Comparison of ENCODE assay signal across 9 cellular contexts in the genomic region with DNA sequence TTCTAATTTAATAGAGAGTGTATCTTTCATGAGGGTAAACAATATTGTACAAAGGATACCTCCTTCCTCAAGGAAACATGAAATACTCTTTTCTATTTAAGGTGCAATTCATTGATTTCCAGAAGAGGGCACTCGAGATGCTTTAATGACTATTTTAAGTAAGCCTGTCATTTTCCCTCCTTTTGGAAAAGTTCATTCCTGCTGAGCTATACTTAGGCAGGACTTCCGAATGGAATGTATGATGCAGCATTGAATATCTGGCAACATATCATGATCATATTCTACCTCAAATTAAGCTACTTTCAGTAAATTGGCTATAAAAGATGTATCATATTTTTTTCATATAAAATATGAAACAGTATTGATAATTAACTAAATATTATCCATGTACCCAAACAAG. TPM values are rescaled to one million over a fixed set of nuclear protein-coding genes. Genes with fewer than 3 reads are reported as not detected.
A peak's percentile ranks its signal among the peaks of the same experiment; 100 is the strongest.
DNase-seq lines count a peak whose midpoint lies in the region; ATAC-seq and TF ChIP-seq lines count a peak whose summit lies in the region.
"Had no signal": no experiment of that assay in that cellular context is flagged by ENCODE, and none has a peak within 500 bp of the region (broad histone marks: within the 10 kb centered on the region; RNA-seq: fewer than 3 reads in every experiment).

No MANE protein-coding gene starts in this region.

- H3K27ac ChIP-seq in mammary epithelial cell (ENCODE audit: insufficient read depth, low read depth, low read length) (peak overlapping the region; percentile 96), left lung (no peak overlapping the region)

- no peak overlapping the region for H2AFZ ChIP-seq in mammary epithelial cell (ENCODE audit: low read depth, low read length)

- no peaks in the 10 kb centered on the region for H4K20me1 ChIP-seq in mammary epithelial cell (ENCODE audit: insufficient read depth, low read length)

- no peak overlapping the region for H3K27ac Mint-ChIP-seq in natural killer cell
- no peak overlapping the region for H3K27ac Mint-ChIP-seq in natural killer cell treated with Interleukin-12 subunit alpha and Interleukin-12 subunit beta and Interleukin-15 and Interleukin-18, amount 100 ng/mL, for 72 hours
- H3K27ac Mint-ChIP-seq: activated naive CD8-positive, alpha-beta T cell treated with anti-CD3 and anti-CD28 coated beads, Interleukin-2, amount 10 ng/mL, durations not matched to agents 7 days and 5 days had no signal

- WGBS in mammary epithelial cell (ENCODE audit: low coverage, missing lambda C conversion rate) = 2% methylated on average over 2 of the region's 2 CpGs

- no peaks in the 10 kb centered on the region for H3K27me3 ChIP-seq in mammary epithelial cell (ENCODE audit: insufficient read depth, low read length)
- no peaks in the 10 kb centered on the region for H3K27me3 ChIP-seq in left lung

- H3K79me2 ChIP-seq in mammary epithelial cell (ENCODE audit: insufficient read depth, low read length) = peaks cover 83% of the 10 kb centered on the region

- H3K9me3 ChIP-seq in mammary epithelial cell (replicated peaks; ENCODE audit: insufficient read depth, low read length) (no peaks in the 10 kb centered on the region), left lung (no peaks in the 10 kb centered on the region)

- ATAC-seq in natural killer cell (no peak), left lung (peak; percentile 75), HG03439 (IDR thresholded peaks at IDR 0.05; ENCODE audit: unreplicated experiment) (no peak), GM19023 (IDR thresholded peaks at IDR 0.05; ENCODE audit: unreplicated experiment) (no peak)
- no peak for ATAC-seq in natural killer cell treated with Interleukin-12 subunit alpha and Interleukin-12 subunit beta and Interleukin-15 and Interleukin-18, amount 100 ng/mL, for 72 hours

- CTCF ChIA-PET in mammary epithelial cell (lab: Charles Lee; ENCODE audit: low non-redundant PET) = interaction anchor here (0.5 kb wide), 1 partner anchor 60 kb away, joined by 3 read pairs; no protein-coding TSS in a partner anchor

- DNase-seq in natural killer cell (no peak), NCI-H510A treated with DMSO at 0.1 percent for 48 hours (lab: John Stamatoyannopoulos, UW) (peak; percentile 95), mammary epithelial cell (peak; percentile 46), left lung (no peak), occipital lobe (lab: John Stamatoyannopoulos, UW) (no peak)
- no peak for DNase-seq in natural killer cell treated with Interleukin-12 subunit alpha and Interleukin-12 subunit beta and Interleukin-15 and Interleukin-18, amount 100 ng/mL, for 72 hours (ENCODE audit: low spot score)
- DNase-seq: activated naive CD8-positive, alpha-beta T cell treated with anti-CD3 and anti-CD28 coated beads, Interleukin-2, amount 10 ng/mL, durations not matched to agents 7 days and 5 days had no signal

- H3K9me3 Mint-ChIP-seq in natural killer cell = no peaks in the 10 kb centered on the region
- H3K9me3 Mint-ChIP-seq in natural killer cell treated with Interleukin-12 subunit alpha and Interleukin-12 subunit beta and Interleukin-15 and Interleukin-18, amount 100 ng/mL, for 72 hours = no peaks in the 10 kb centered on the region
- H3K9me3 Mint-ChIP-seq: activated naive CD8-positive, alpha-beta T cell treated with anti-CD3 and anti-CD28 coated beads, Interleukin-2, amount 10 ng/mL, durations not matched to agents 7 days and 5 days had no signal

- H3K36me3 Mint-ChIP-seq in natural killer cell = no peaks in the 10 kb centered on the region
- no peaks in the 10 kb centered on the region for H3K36me3 Mint-ChIP-seq in natural killer cell treated with Interleukin-12 subunit alpha and Interleukin-12 subunit beta and Interleukin-15 and Interleukin-18, amount 100 ng/mL, for 72 hours
- H3K36me3 Mint-ChIP-seq: activated naive CD8-positive, alpha-beta T cell treated with anti-CD3 and anti-CD28 coated beads, Interleukin-2, amount 10 ng/mL, durations not matched to agents 7 days and 5 days had no signal

- no peak overlapping the region for H3K9ac ChIP-seq in mammary epithelial cell (ENCODE audit: insufficient read depth, low read length)

- no peaks in the 10 kb centered on the region for H3K27me3 Mint-ChIP-seq in natural killer cell (ENCODE audit: low read depth in 2 of 2)
- H3K27me3 Mint-ChIP-seq in natural killer cell treated with Interleukin-12 subunit alpha and Interleukin-12 subunit beta and Interleukin-15 and Interleukin-18, amount 100 ng/mL, for 72 hours = peaks cover 0 to 7% of the 10 kb centered on the region in 2 donors

- dilution Hi-C loops in mammary epithelial cell (cut with HindIII; ENCODE audit: low sequenced_read_pairs) = no loop called here

- peaks cover 17% of the 10 kb centered on the region for H3K4me1 ChIP-seq in mammary epithelial cell (ENCODE audit: insufficient read depth, low read length)
- H3K4me1 ChIP-seq in left lung = no peaks in the 10 kb centered on the region

- no TSS peak for BruUV-seq in mammary epithelial cell (replicated peaks; lab: Mats Ljungman, UMichigan)

- peak overlapping the region; percentile 95 for H3K4me2 ChIP-seq in mammary epithelial cell (ENCODE audit: insufficient read depth, low read depth, low read length)

- no peaks in the 10 kb centered on the region for H3K4me1 Mint-ChIP-seq in natural killer cell
- no peaks in the 10 kb centered on the region for H3K4me1 Mint-ChIP-seq in natural killer cell treated with Interleukin-12 subunit alpha and Interleukin-12 subunit beta and Interleukin-15 and Interleukin-18, amount 100 ng/mL, for 72 hours (ENCODE audit: low read depth in 2 of 2)
- H3K4me1 Mint-ChIP-seq: activated naive CD8-positive, alpha-beta T cell treated with anti-CD3 and anti-CD28 coated beads, Interleukin-2, amount 10 ng/mL, durations not matched to agents 7 days and 5 days had no signal

- in situ Hi-C loops in mammary epithelial cell (cut with MboI; ENCODE audit: low sequenced_read_pairs in 2 of 2) = loop anchor here in 1 of 2 donors (10.0 to 25.0 kb wide), 2 partner anchors 57 to 200 kb away; no protein-coding TSS in a partner anchor

- no peak overlapping the region for H3K4me3 Mint-ChIP-seq in natural killer cell
- no peak overlapping the region for H3K4me3 Mint-ChIP-seq in natural killer cell treated with Interleukin-12 subunit alpha and Interleukin-12 subunit beta and Interleukin-15 and Interleukin-18, amount 100 ng/mL, for 72 hours
- H3K4me3 Mint-ChIP-seq: activated naive CD8-positive, alpha-beta T cell treated with anti-CD3 and anti-CD28 coated beads, Interleukin-2, amount 10 ng/mL, durations not matched to agents 7 days and 5 days had no signal

- TF ChIP-seq CTCF in natural killer cell (IDR thresholded peaks at IDR 0.05) (peak; percentile 48), mammary epithelial cell (conservative IDR thresholded peaks at IDR 0.05 in 1 of 2, IDR thresholded peaks at IDR 0.05 in 1 of 2; ENCODE audit: extremely low read depth in 1 of 2, insufficient read depth in 1 of 2, low read depth in 1 of 2, low read length in 2 of 2) (peak; percentile 50 to 59), left lung (IDR thresholded peaks at IDR 0.05) (peak; percentile 39 to 61)

- intact Hi-C loops in natural killer cell (cut with micrococcal nuclease) = loop anchor here (2.0 to 5.0 kb wide), 2 partner anchors 213 to 680 kb away; partner anchors contain the start of gene PRIM2
- intact Hi-C loops in mammary epithelial cell (cut with micrococcal nuclease) = loop anchor here (1.0 to 2.0 kb wide), 4 partner anchors 34 to 213 kb away; no protein-coding TSS in a partner anchor
- intact Hi-C loops in left lung (cut with DNase I) = no loop called here

- H3K36me3 ChIP-seq in mammary epithelial cell (ENCODE audit: insufficient read depth, low read length) (peaks cover 46% of the 10 kb centered on the region), left lung (peaks cover 3 to 5% of the 10 kb centered on the region in 2 donors)

- peak overlapping the region; percentile 69 to 94 (median 85) for H3K4me3 ChIP-seq in mammary epithelial cell (replicated peaks in 1 of 3; ENCODE audit: insufficient read depth in 1 of 3, low read depth in 2 of 3, low read length in 3 of 3)
- no peak overlapping the region for H3K4me3 ChIP-seq in left lung

RNA-seq across cellular contexts. Expression of gene DST, which starts 5.0 kb away (rescaled TPM):
- total RNA-seq in natural killer cell (10 to 100 TPM in 1 of 3 donors, 1 to 10 TPM in 2; 5.6 to 14.7 (median 8.9) TPM), mammary epithelial cell (1,000 to 10,000 TPM in 1 of 2 donors, 100 to 1,000 TPM in 1; 535 to 1,158 TPM), left lung (100 to 1,000 TPM; 290 to 337 TPM), occipital lobe (329 TPM)
- 10 to 100 TPM in 1 of 2 donors, 1 to 10 TPM in 1; 6.0 to 10.1 TPM for total RNA-seq in natural killer cell treated with Interleukin-12 subunit alpha and Interleukin-12 subunit beta and Interleukin-15 and Interleukin-18, amount 100 ng/mL, for 72 hours
- 120 TPM for polyA plus RNA-seq in mammary epithelial cell
- 464 TPM for polyA minus RNA-seq in mammary epithelial cell

Comparison
In these comparisons a context has a peak if more than half of its experiments do, and no peak if none do; other contexts are left out.
1. DNase-seq: peak in NCI-H510A treated with DMSO at 0.1 percent for 48 hours (single experiment) and mammary epithelial cell (single experiment); none in natural killer cell (single experiment), natural killer cell treated with Interleukin-12 subunit alpha and Interleukin-12 subunit beta and Interleukin-15 and Interleukin-18, amount 100 ng/mL, for 72 hours (single experiment), left lung (0 of 2) and occipital lobe (single experiment).
2. H3K4me3 ChIP-seq: peak in mammary epithelial cell (3 of 3); none in left lung (0 of 2).
3. RNA of gene DST, which starts 5.0 kb away (total RNA-seq): 535 to 1,158 TPM in mammary epithelial cell, 290 to 337 TPM in left lung and 329 TPM in occipital lobe (single experiment); 6.0 to 10.1 TPM in natural killer cell treated with Interleukin-12 subunit alpha and Interleukin-12 subunit beta and Interleukin-15 and Interleukin-18, amount 100 ng/mL, for 72 hours and 5.6 to 14.7 TPM in natural killer cell; every median in the first group is over 10 times any median in the second.
4. intact Hi-C loops: an anchor here in natural killer cell (2.0 to 5.0 kb wide) and mammary epithelial cell (1.0 to 2.0 kb wide); none called in left lung.
5. Peak in every context shown above with its lines, with median percentiles within 50 percentile points of each other: CTCF ChIP-seq.